Comparison of ENCODE assay signal across 6 cellular contexts in the genomic region with DNA sequence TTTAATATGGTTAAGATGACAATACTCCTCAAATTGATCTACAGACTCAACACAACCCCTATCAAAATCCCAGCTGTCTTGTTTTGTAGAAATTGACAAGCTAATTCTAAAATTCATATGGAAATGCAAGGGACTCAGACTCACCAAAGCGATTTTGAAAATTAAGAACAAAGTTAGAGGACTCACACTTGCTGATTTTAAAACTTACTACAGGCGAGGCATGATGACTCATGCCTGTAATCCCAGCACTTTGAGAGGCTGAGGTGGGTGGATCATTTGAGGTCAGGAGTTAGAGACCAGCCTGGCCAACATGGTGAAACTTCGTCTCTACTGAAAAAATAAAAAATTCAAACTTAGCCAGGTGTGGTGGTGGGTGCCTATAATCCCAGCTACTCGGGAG.
A peak's percentile ranks its signal among the peaks of the same experiment; 100 is the strongest.
DNase-seq lines count a peak whose midpoint lies in the region; TF ChIP-seq lines count a peak whose summit lies in the region.
"Not testable (repeated sequence)": the region's sequence is repeated elsewhere in the genome, so short reads cannot be mapped to it uniquely, and the experiment has no call there.

No MANE protein-coding gene starts in this region.

- peaks cover 51% of the 10 kb centered on the region for H3K4me1 Mint-ChIP-seq in CD14-positive monocyte

- H3K4me2 ChIP-seq in mammary epithelial cell (ENCODE audit: insufficient read depth, low read depth, low read length): not testable (repeated sequence)

- TF ChIP-seq CTCF in CD14-positive monocyte (IDR thresholded peaks at IDR 0.05); NB4 (IDR thresholded peaks at IDR 0.05; ENCODE audit: low read depth, low read length); mammary epithelial cell (conservative IDR thresholded peaks at IDR 0.05 in 1 of 2, IDR thresholded peaks at IDR 0.05 in 1 of 2; ENCODE audit: extremely low read depth in 1 of 2, insufficient read depth in 1 of 2, low read depth in 1 of 2, low read length in 2 of 2): not testable (repeated sequence)

- H3K27ac ChIP-seq in mammary epithelial cell (ENCODE audit: insufficient read depth, low read depth, low read length): not testable (repeated sequence)

- H3K27ac Mint-ChIP-seq in CD14-positive monocyte: peak overlapping the region in 4 of 7 donors; percentile 16 to 32 (median 24)

- not testable (repeated sequence) for H3K27me3 Mint-ChIP-seq in CD14-positive monocyte (ENCODE audit: low read depth in 3 of 3)

- CTCF ChIA-PET in mammary epithelial cell (lab: Charles Lee; ENCODE audit: low non-redundant PET): not testable (repeated sequence)

- H3K9me3 ChIP-seq in mammary epithelial cell (replicated peaks; ENCODE audit: insufficient read depth, low read length): not testable (repeated sequence)

- not testable (repeated sequence) for H3K36me3 ChIP-seq in mammary epithelial cell (ENCODE audit: insufficient read depth, low read length)

- not testable (repeated sequence) for H3K9ac ChIP-seq in mammary epithelial cell (ENCODE audit: insufficient read depth, low read length)

- not testable (repeated sequence) for H3K27me3 ChIP-seq in mammary epithelial cell (ENCODE audit: insufficient read depth, low read length)

- DNase-seq in CD14-positive monocyte (ENCODE audit: low spot score): not testable (repeated sequence)
- DNase-seq in LHCN-M2 (ENCODE audit: low read depth) (peak; percentile 7), NB4 (ENCODE audit: low read depth) (peak; percentile 30), mammary epithelial cell (peak; percentile 9), erythroblast (lab: John Stamatoyannopoulos, UW) (peak; percentile 14 to 35), iris pigment epithelial cell (ENCODE audit: low read depth) (peak; percentile 27)

- not testable (repeated sequence) for H4K20me1 ChIP-seq in mammary epithelial cell (ENCODE audit: insufficient read depth, low read length)

- in situ Hi-C loops in mammary epithelial cell (cut with MboI; ENCODE audit: low sequenced_read_pairs in 2 of 2): loop anchor here in 1 of 2 donors (25.0 kb wide), 1 partner anchor 133 kb away; a partner anchor contains a TSS

- TF ChIP-seq POLR2A in NB4 (IDR thresholded peaks at IDR 0.05; ENCODE audit: extremely low read depth, insufficient read length); erythroblast (IDR thresholded peaks at IDR 0.05; ENCODE audit: low read length): not testable (repeated sequence)

- H3K79me2 ChIP-seq in mammary epithelial cell (ENCODE audit: insufficient read depth, low read length): not testable (repeated sequence)

- not testable (repeated sequence) for H2AFZ ChIP-seq in mammary epithelial cell (ENCODE audit: low read depth, low read length)

- intact Hi-C loops in CD14-positive monocyte (cut with micrococcal nuclease): not testable (repeated sequence)
- intact Hi-C loops in mammary epithelial cell (cut with micrococcal nuclease): loop anchor here (10.0 kb wide), 2 partner anchors 255 to 545 kb away; a partner anchor contains a TSS

- 74% methylated on average over 4 of the region's 4 CpGs for WGBS in mammary epithelial cell (ENCODE audit: low coverage, missing lambda C conversion rate)

- H3K4me3 ChIP-seq in NB4 (ENCODE audit: low read depth, low read length); mammary epithelial cell (replicated peaks in 1 of 3; ENCODE audit: insufficient read depth in 1 of 3, low read depth in 2 of 3, low read length in 3 of 3): not testable (repeated sequence)

- H3K9me3 Mint-ChIP-seq in CD14-positive monocyte: not testable (repeated sequence)

- dilution Hi-C loops in mammary epithelial cell (cut with HindIII; ENCODE audit: low sequenced_read_pairs): not testable (repeated sequence)

- H3K36me3 Mint-ChIP-seq in CD14-positive monocyte: not testable (repeated sequence)

- H3K4me3 Mint-ChIP-seq in CD14-positive monocyte: not testable (repeated sequence)

- not testable (repeated sequence) for BruUV-seq in mammary epithelial cell (replicated peaks; lab: Mats Ljungman, UMichigan)

- H3K4me1 ChIP-seq in mammary epithelial cell (ENCODE audit: insufficient read depth, low read length): peaks cover 19% of the 10 kb centered on the region
